13 cellular contexts compared by ENCODE assay signal in genomic region chr4:100428051-100428450, GRCh38.
DNase-seq lines count a peak whose midpoint lies in the region; ATAC-seq, FAIRE-seq and TF ChIP-seq lines count a peak whose summit lies in the region.
"Had no signal": no experiment of that assay in that cellular context is flagged by ENCODE, and none has a peak within 500 bp of the region (broad histone marks: within the 10 kb centered on the region; RNA-seq: fewer than 3 reads in every experiment).

No MANE protein-coding gene starts in this region.

- no peak overlapping the region for H3K9ac ChIP-seq in keratinocyte (ENCODE audit: control insufficient read depth, extremely low read depth, insufficient read depth, low read length)

- H3K27ac ChIP-seq in brain microvascular endothelial cell (no peak overlapping the region), keratinocyte (ENCODE audit: control insufficient read depth, insufficient read depth, low read length) (no peak overlapping the region)
- H3K27ac ChIP-seq: dorsolateral prefrontal cortex, HL-60 had no signal

- no peaks in the 10 kb centered on the region for H4K20me1 ChIP-seq in keratinocyte (ENCODE audit: control insufficient read depth, extremely low read depth, insufficient read depth, low read length)

- no peak for ATAC-seq in HG02884 (IDR thresholded peaks at IDR 0.05; ENCODE audit: unreplicated experiment)
- ATAC-seq: CD8-positive, alpha-beta T cell; Panc1 had no signal

- peak overlapping the region; percentile 3 for H3K4me2 ChIP-seq in keratinocyte (ENCODE audit: control insufficient read depth, extremely low read depth, insufficient read depth, low read depth, low read length)

- DNase-seq in DMS53 treated with DMSO at 0.1 percent for 48 hours (lab: John Stamatoyannopoulos, UW; ENCODE audit: unreplicated experiment) (peak; percentile 10), MV-4-11 (lab: John Stamatoyannopoulos, UW) (peak; percentile 85), brain microvascular endothelial cell (peak; percentile 39), keratinocyte (ENCODE audit: low read depth, low spot score) (peak; percentile 33), NCI-H446 treated with DMSO at 0.1 percent for 48 hours (lab: John Stamatoyannopoulos, UW) (no peak)
- DNase-seq in activated effector memory CD4-positive, alpha-beta T cell treated with anti-CD3 and anti-CD28 coated beads, Interleukin-2, amount 50 U/mL, for 16 hours = no peak
- DNase-seq in activated CD8-positive, alpha-beta memory T cell treated with anti-CD3 and anti-CD28 coated beads, Interleukin-2, amount 50 U/mL, for 48 hours = no peak
- DNase-seq: activated CD4-positive, alpha-beta T cell treated with anti-CD3 and anti-CD28 coated beads for 4 hours; CD8-positive, alpha-beta T cell; dorsolateral prefrontal cortex had no signal

- H3K4me3 ChIP-seq in brain microvascular endothelial cell (ENCODE audit: low read depth, low read length) = no peak overlapping the region
- H3K4me3 ChIP-seq in keratinocyte (ENCODE audit: control insufficient read depth in 2 of 3, extremely low read depth in 1 of 3, insufficient read depth in 2 of 3, low read depth in 1 of 3, low read length in 3 of 3) = no peak overlapping the region
- H3K4me3 ChIP-seq: dorsolateral prefrontal cortex had no signal

- in situ Hi-C loops in brain microvascular endothelial cell (cut with HindIII; ENCODE audit: low pct_ligation_motif_present, low sequenced_read_pairs) = no loop called here

- H3K36me3 ChIP-seq in brain microvascular endothelial cell (replicated peaks) = no peaks in the 10 kb centered on the region
- no peaks in the 10 kb centered on the region for H3K36me3 ChIP-seq in keratinocyte (ENCODE audit: control insufficient read depth in 2 of 2, extremely low read depth in 1 of 2, insufficient read depth in 2 of 2, low read length in 2 of 2)

- dilution Hi-C loops in keratinocyte (cut with MboI; ENCODE audit: extremely low pct_ligation_motif_present, low sequenced_read_pairs) = no loop called here

- H3K4me1 ChIP-seq in keratinocyte (ENCODE audit: control insufficient read depth, extremely low read depth, insufficient read depth, low read length) = peaks cover 12% of the 10 kb centered on the region

- H3K79me2 ChIP-seq in keratinocyte (ENCODE audit: control insufficient read depth, insufficient read depth, low read length) = no peaks in the 10 kb centered on the region

- H2AFZ ChIP-seq in keratinocyte (ENCODE audit: control insufficient read depth, low read length) = peak overlapping the region; percentile 11

- FAIRE-seq in keratinocyte (lab: Jason Lieb, UNC) = peak; percentile 96

- TF ChIP-seq CTCF in brain microvascular endothelial cell (IDR thresholded peaks at IDR 0.05; ENCODE audit: low read depth, low read length, missing control alignments) = no peak
- no peak for TF ChIP-seq CTCF in keratinocyte (optimal IDR thresholded peaks at IDR 0.05 in 1 of 3, IDR thresholded peaks at IDR 0.05 in 1 of 3, conservative IDR thresholded peaks at IDR 0.05 in 1 of 3; ENCODE audit: extremely low read depth in 1 of 3, insufficient read depth in 2 of 3, low read length in 3 of 3)

- H3K27me3 ChIP-seq in brain microvascular endothelial cell (replicated peaks) (no peaks in the 10 kb centered on the region), keratinocyte (ENCODE audit: control insufficient read depth, extremely low read depth, insufficient read depth, low read length) (no peaks in the 10 kb centered on the region)
- H3K27me3 ChIP-seq: dorsolateral prefrontal cortex had no signal

- no peaks in the 10 kb centered on the region for H3K9me3 ChIP-seq in keratinocyte (ENCODE audit: control insufficient read depth, low read depth, low read length)

- no peaks in the 10 kb centered on the region for H3K9me1 ChIP-seq in keratinocyte (ENCODE audit: control insufficient read depth, extremely low read depth, insufficient read depth, low read length)

Comparison
In these comparisons a context has a peak if more than half of its experiments do, and no peak if none do; other contexts are left out.
1. DNase-seq: peak in DMS53 treated with DMSO at 0.1 percent for 48 hours (single experiment), MV-4-11 (single experiment), brain microvascular endothelial cell (single experiment) and keratinocyte (single experiment); none in activated effector memory CD4-positive, alpha-beta T cell treated with anti-CD3 and anti-CD28 coated beads, Interleukin-2, amount 50 U/mL, for 16 hours (single experiment), activated CD8-positive, alpha-beta memory T cell treated with anti-CD3 and anti-CD28 coated beads, Interleukin-2, amount 50 U/mL, for 48 hours (single experiment) and NCI-H446 treated with DMSO at 0.1 percent for 48 hours (single experiment).